1 cellular context compared by ENCODE assay signal in the genomic region with DNA sequence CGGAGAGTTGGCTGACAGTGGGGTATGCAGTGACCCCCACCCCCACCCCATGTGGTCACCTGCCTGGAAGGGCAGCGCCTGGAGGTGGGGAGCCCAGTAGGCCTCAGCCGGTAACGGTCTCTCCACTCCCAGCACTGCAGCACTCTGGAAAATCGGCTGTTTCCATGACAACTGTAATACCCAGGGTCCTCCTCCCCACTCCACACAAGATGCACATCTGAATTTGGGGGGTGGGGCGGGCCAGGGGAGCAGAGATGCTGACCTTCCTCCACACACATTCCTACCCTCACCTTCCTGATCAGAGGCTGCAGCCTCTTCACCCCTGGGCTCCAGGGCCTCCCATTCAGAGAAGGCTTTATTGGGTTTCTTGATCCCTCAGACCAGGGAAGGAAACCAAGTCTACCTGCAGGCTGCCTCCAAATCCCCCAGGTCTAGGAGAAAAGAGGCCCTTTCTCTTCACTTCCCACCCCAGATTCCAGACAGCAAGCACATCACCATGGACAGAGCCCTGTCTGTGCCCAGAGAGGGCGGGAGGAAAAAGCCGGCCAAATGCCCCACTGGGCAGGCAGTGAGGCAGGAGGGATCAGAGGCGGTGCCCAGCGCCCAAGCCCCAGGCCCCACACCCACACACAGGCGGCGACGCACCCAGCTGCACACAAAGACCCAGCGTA.
TF ChIP-seq lines count a peak whose summit lies in the region.

No MANE protein-coding gene starts in this region.

TF ChIP-seq in GM23338, 12 proteins besides CTCF, POLR2A, EP300 and RAD21 (continued from another document):
- TF ChIP-seq, protein P1, sequence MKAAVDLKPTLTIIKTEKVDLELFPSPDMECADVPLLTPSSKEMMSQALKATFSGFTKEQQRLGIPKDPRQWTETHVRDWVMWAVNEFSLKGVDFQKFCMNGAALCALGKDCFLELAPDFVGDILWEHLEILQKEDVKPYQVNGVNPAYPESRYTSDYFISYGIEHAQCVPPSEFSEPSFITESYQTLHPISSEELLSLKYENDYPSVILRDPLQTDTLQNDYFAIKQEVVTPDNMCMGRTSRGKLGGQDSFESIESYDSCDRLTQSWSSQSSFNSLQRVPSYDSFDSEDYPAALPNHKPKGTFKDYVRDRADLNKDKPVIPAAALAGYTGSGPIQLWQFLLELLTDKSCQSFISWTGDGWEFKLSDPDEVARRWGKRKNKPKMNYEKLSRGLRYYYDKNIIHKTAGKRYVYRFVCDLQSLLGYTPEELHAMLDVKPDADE (IDR thresholded peaks at IDR 0.05): no peak
- TF ChIP-seq ZNF331 (CRISPR knock-in tag; IDR thresholded peaks at IDR 0.05; ENCODE audit: low read depth): no peak
